Comparison of ENCODE assay signal across 1 cellular context in the genomic region with DNA sequence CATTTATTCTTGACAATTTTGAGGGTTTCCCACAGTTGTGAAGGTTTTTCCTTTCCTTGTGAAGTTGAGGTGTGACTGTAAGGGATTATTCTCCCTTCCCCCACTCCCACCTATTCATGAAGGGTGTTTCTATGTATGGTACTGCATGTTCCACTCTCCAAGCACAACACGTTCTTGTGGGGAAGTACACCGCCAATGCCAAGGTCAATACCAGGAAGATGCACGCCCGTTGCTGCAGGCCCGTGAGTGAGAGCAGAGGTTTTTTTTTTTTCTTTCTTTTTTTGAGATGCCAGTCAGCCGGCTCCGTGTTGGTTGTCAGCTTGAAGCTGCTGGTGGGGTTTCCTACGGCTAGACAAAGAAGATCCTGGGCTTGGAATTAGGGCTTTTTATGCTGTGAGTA.
TF ChIP-seq lines count a peak whose summit lies in the region.

No MANE protein-coding gene starts in this region.

TF ChIP-seq in H1, 55 proteins besides CTCF, POLR2A, EP300 and RAD21:
- TF ChIP-seq BCL11A (IDR thresholded peaks at IDR 0.05; ENCODE audit: low read depth in 2 of 2, low read length in 2 of 2) = no peak
- TF ChIP-seq NRF1 (IDR thresholded peaks at IDR 0.05; ENCODE audit: low read depth, low read length) = no peak
- TF ChIP-seq, protein P1, sequence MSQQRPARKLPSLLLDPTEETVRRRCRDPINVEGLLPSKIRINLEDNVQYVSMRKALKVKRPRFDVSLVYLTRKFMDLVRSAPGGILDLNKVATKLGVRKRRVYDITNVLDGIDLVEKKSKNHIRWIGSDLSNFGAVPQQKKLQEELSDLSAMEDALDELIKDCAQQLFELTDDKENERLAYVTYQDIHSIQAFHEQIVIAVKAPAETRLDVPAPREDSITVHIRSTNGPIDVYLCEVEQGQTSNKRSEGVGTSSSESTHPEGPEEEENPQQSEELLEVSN (IDR thresholded peaks at IDR 0.05) = no peak
- no peak for TF ChIP-seq EGR1 (IDR thresholded peaks at IDR 0.05; ENCODE audit: borderline replicate concordance, low read depth, low read length)
- TF ChIP-seq POLR2AphosphoS5 (IDR thresholded peaks at IDR 0.05; ENCODE audit: low read depth, low read length) = no peak
- TF ChIP-seq POU5F1 (IDR thresholded peaks at IDR 0.05; ENCODE audit: low read depth, low read length) = no peak
- TF ChIP-seq ASH2L (IDR thresholded peaks at IDR 0.05; ENCODE audit: low read length) = no peak
- TF ChIP-seq BACH1 (IDR thresholded peaks at IDR 0.05; ENCODE audit: low read length) = no peak
- no peak for TF ChIP-seq CBX8 (IDR thresholded peaks at IDR 0.05; ENCODE audit: borderline replicate concordance, low read depth, low read length)
- no peak for TF ChIP-seq TEAD4 (IDR thresholded peaks at IDR 0.05; ENCODE audit: low read depth, low read length)
- no peak for TF ChIP-seq SIN3A (conservative IDR thresholded peaks at IDR 0.05 in 1 of 2, IDR thresholded peaks at IDR 0.05 in 1 of 2; ENCODE audit: low read depth in 1 of 2, low read length in 2 of 2)
- no peak for TF ChIP-seq SP2 (IDR thresholded peaks at IDR 0.05; ENCODE audit: low read length)
